ENCODE assay signal across 26 cellular contexts in the genomic region with DNA sequence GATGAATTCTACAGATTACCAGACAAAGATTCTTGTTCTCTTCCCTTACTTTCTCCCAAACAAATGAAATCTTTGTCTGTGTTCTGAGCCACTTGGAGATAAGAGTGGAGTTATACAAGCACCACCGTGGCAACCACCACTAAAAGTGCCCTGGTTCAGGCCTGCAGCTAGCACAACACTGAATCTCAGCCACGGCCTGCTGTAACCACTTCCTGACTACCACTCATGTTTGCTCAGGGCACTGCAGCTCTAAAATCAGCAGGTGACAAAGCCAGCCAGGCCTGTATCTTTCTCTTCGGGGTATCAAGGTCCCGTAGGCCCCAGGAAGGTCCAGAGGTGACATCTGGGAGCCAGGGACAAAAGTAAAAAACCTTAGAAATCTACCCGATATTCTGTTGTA. TPM values are rescaled to one million over a fixed set of nuclear protein-coding genes. Genes with fewer than 3 reads are reported as not detected.
DNase-seq lines count a peak whose midpoint lies in the region; ATAC-seq lines count a peak whose summit lies in the region.
"Had no signal": no experiment of that assay in that cellular context is flagged by ENCODE, and none has a peak within 500 bp of the region (broad histone marks: within the 10 kb centered on the region; RNA-seq: fewer than 3 reads in every experiment).

No MANE protein-coding gene starts in this region.

- no peak overlapping the region for H3K4me3 Mint-ChIP-seq in activated CD8-positive, alpha-beta T cell treated with anti-CD3 and anti-CD28 coated beads, Interleukin-2, amount 10 ng/mL, durations not matched to agents 7 days and 5 days
- H3K4me3 Mint-ChIP-seq: activated CD4-positive, alpha-beta T cell treated with anti-CD3 and anti-CD28 coated beads for 36 hours; activated CD8-positive, alpha-beta memory T cell treated with anti-CD3 and anti-CD28 coated beads, Interleukin-2, amount 10 ng/mL, durations not matched to agents 7 days and 5 days; activated T-helper 1 cell treated with anti-CD3 and anti-CD28 coated beads, Interleukin-12 subunit alpha, Interleukin-12 subunit beta, Interleukin-2, Interleukin-4 antibody, amounts not matched to agents 30 ng/mL and 10 ng/mL and 1 ng/mL, durations not matched to agents 14 hours and 24 hours and 36 hours; stimulated activated memory B cell treated with anti-CD40 and anti-IgM and Interleukin-4, amounts not matched to agents 10 μg/mL and 1 μg/mL and 100 μg/mL, for 72 hours had no signal

- DNase-seq in activated CD4-positive, alpha-beta T cell treated with anti-CD3 and anti-CD28 coated beads for 48 hours = peak; percentile 4
- no peak for DNase-seq in activated CD4-positive, alpha-beta T cell treated with anti-CD3 and anti-CD28 coated beads, Interleukin-2, amount 50 U/mL, for 1 hour
- peak; percentile 22 for DNase-seq in activated CD8-positive, alpha-beta T cell treated with anti-CD3 and anti-CD28 coated beads, Interleukin-2, amount 10 ng/mL, durations not matched to agents 7 days and 5 days
- no peak for DNase-seq in central memory CD4-positive, alpha-beta T cell
- DNase-seq in cerebellar cortex (ENCODE audit: low spot score) = no peak
- DNase-seq: activated CD4-positive, alpha-beta T cell treated with anti-CD3 and anti-CD28 coated beads for 36 hours; activated CD8-positive, alpha-beta memory T cell treated with anti-CD3 and anti-CD28 coated beads, Interleukin-2, amount 10 ng/mL, durations not matched to agents 7 days and 5 days; body of pancreas; COR-L47; esophagus squamous epithelium; GM23248; islet precursor cell; NCI-H1436; NCI-H524; thyroid gland had no signal

- H3K36me3 Mint-ChIP-seq in activated CD8-positive, alpha-beta T cell treated with anti-CD3 and anti-CD28 coated beads, Interleukin-2, amount 10 ng/mL, durations not matched to agents 7 days and 5 days (ENCODE audit: low read depth) = no peaks in the 10 kb centered on the region
- H3K36me3 Mint-ChIP-seq: activated CD8-positive, alpha-beta memory T cell treated with anti-CD3 and anti-CD28 coated beads, Interleukin-2, amount 10 ng/mL, durations not matched to agents 7 days and 5 days; stimulated activated memory B cell treated with anti-CD40 and anti-IgM and Interleukin-4, amounts not matched to agents 10 μg/mL and 1 μg/mL and 100 μg/mL, for 72 hours had no signal

- peak; percentile 73 for ATAC-seq in GM18868 (IDR thresholded peaks at IDR 0.05; ENCODE audit: unreplicated experiment)
- ATAC-seq in HG03175 (IDR thresholded peaks at IDR 0.05; ENCODE audit: unreplicated experiment) = peak; percentile 41
- ATAC-seq in activated CD8-positive, alpha-beta T cell treated with anti-CD3 and anti-CD28 coated beads, Interleukin-2, amount 10 ng/mL, durations not matched to agents 7 days and 5 days = peak; percentile 33
- no peak for ATAC-seq in HG02571 (IDR thresholded peaks at IDR 0.05; ENCODE audit: unreplicated experiment)
- ATAC-seq: activated CD4-positive, alpha-beta T cell treated with anti-CD3 and anti-CD28 coated beads for 36 hours; activated CD8-positive, alpha-beta memory T cell treated with anti-CD3 and anti-CD28 coated beads, Interleukin-2, amount 10 ng/mL, durations not matched to agents 7 days and 5 days; body of pancreas; gastroesophageal sphincter; K562; Panc1; stimulated activated memory B cell treated with anti-CD40 and anti-IgM and Interleukin-4, amounts not matched to agents 10 μg/mL and 1 μg/mL and 100 μg/mL, for 72 hours had no signal

- H3K27me3 Mint-ChIP-seq in activated CD8-positive, alpha-beta T cell treated with anti-CD3 and anti-CD28 coated beads, Interleukin-2, amount 10 ng/mL, durations not matched to agents 7 days and 5 days (ENCODE audit: low read depth) = no peaks in the 10 kb centered on the region
- H3K27me3 Mint-ChIP-seq: activated CD4-positive, alpha-beta T cell treated with anti-CD3 and anti-CD28 coated beads for 36 hours; activated CD8-positive, alpha-beta memory T cell treated with anti-CD3 and anti-CD28 coated beads, Interleukin-2, amount 10 ng/mL, durations not matched to agents 7 days and 5 days had no signal

- POLR2A ChIA-PET in activated CD8-positive, alpha-beta T cell treated with anti-CD3 and anti-CD28 coated beads, Interleukin-2, amount 10 ng/mL, durations not matched to agents 7 days and 5 days (lab: Charles Lee) = no interaction called here

- H3K27ac Mint-ChIP-seq in activated CD8-positive, alpha-beta T cell treated with anti-CD3 and anti-CD28 coated beads, Interleukin-2, amount 10 ng/mL, durations not matched to agents 7 days and 5 days = no peak overlapping the region
- H3K27ac Mint-ChIP-seq: activated CD4-positive, alpha-beta T cell treated with anti-CD3 and anti-CD28 coated beads for 36 hours; activated CD8-positive, alpha-beta memory T cell treated with anti-CD3 and anti-CD28 coated beads, Interleukin-2, amount 10 ng/mL, durations not matched to agents 7 days and 5 days; activated T-helper 1 cell treated with anti-CD3 and anti-CD28 coated beads, Interleukin-12 subunit alpha, Interleukin-12 subunit beta, Interleukin-2, Interleukin-4 antibody, amounts not matched to agents 30 ng/mL and 10 ng/mL and 1 ng/mL, durations not matched to agents 14 hours and 24 hours and 36 hours; stimulated activated memory B cell treated with anti-CD40 and anti-IgM and Interleukin-4, amounts not matched to agents 10 μg/mL and 1 μg/mL and 100 μg/mL, for 72 hours had no signal

- CTCF ChIA-PET in activated CD8-positive, alpha-beta T cell treated with anti-CD3 and anti-CD28 coated beads, Interleukin-2, amount 10 ng/mL, durations not matched to agents 7 days and 5 days (lab: Charles Lee) = no interaction called here

- no peaks in the 10 kb centered on the region for H3K4me1 Mint-ChIP-seq in activated CD8-positive, alpha-beta T cell treated with anti-CD3 and anti-CD28 coated beads, Interleukin-2, amount 10 ng/mL, durations not matched to agents 7 days and 5 days (ENCODE audit: low read depth)
- H3K4me1 Mint-ChIP-seq: activated CD8-positive, alpha-beta memory T cell treated with anti-CD3 and anti-CD28 coated beads, Interleukin-2, amount 10 ng/mL, durations not matched to agents 7 days and 5 days had no signal

- no peaks in the 10 kb centered on the region for H3K9me3 Mint-ChIP-seq in activated CD8-positive, alpha-beta T cell treated with anti-CD3 and anti-CD28 coated beads, Interleukin-2, amount 10 ng/mL, durations not matched to agents 7 days and 5 days (ENCODE audit: insufficient read depth)
- H3K9me3 Mint-ChIP-seq: activated T-helper 1 cell treated with anti-CD3 and anti-CD28 coated beads, Interleukin-12 subunit alpha, Interleukin-12 subunit beta, Interleukin-2, Interleukin-4 antibody, amounts not matched to agents 30 ng/mL and 10 ng/mL and 1 ng/mL, durations not matched to agents 14 hours and 24 hours and 36 hours; stimulated activated memory B cell treated with anti-CD40 and anti-IgM and Interleukin-4, amounts not matched to agents 10 μg/mL and 1 μg/mL and 100 μg/mL, for 72 hours had no signal

RNA-seq across cellular contexts. Expression of gene OR2T6, which starts 3.2 kb away (rescaled TPM):
- total RNA-seq in activated CD8-positive, alpha-beta T cell treated with anti-CD3 and anti-CD28 coated beads, Interleukin-2, amount 10 ng/mL, durations not matched to agents 7 days and 5 days = not detected
- total RNA-seq: activated CD4-positive, alpha-beta T cell treated with anti-CD3 and anti-CD28 coated beads for 36 hours; activated CD8-positive, alpha-beta memory T cell treated with anti-CD3 and anti-CD28 coated beads, Interleukin-2, amount 10 ng/mL, durations not matched to agents 7 days and 5 days; activated T-helper 1 cell treated with anti-CD3 and anti-CD28 coated beads, Interleukin-12 subunit alpha, Interleukin-12 subunit beta, Interleukin-2, Interleukin-4 antibody, amounts not matched to agents 30 ng/mL and 10 ng/mL and 1 ng/mL, durations not matched to agents 14 hours and 24 hours and 36 hours; body of pancreas; esophagus squamous epithelium; GM23248; K562; lung; pulmonary artery endothelial cell; T-helper 1 cell treated with Interleukin-12 subunit alpha and Interleukin-12 subunit beta and Interleukin-4 antibody, amounts not matched to agents 30 ng/mL and 1 ng/mL, for 36 hours; thyroid gland had no signal

RNA-seq across cellular contexts. Expression of gene OR2T4, which starts 10.9 kb away (rescaled TPM):
- not detected for total RNA-seq in activated CD8-positive, alpha-beta T cell treated with anti-CD3 and anti-CD28 coated beads, Interleukin-2, amount 10 ng/mL, durations not matched to agents 7 days and 5 days
- total RNA-seq: activated CD4-positive, alpha-beta T cell treated with anti-CD3 and anti-CD28 coated beads for 36 hours; activated CD8-positive, alpha-beta memory T cell treated with anti-CD3 and anti-CD28 coated beads, Interleukin-2, amount 10 ng/mL, durations not matched to agents 7 days and 5 days; activated T-helper 1 cell treated with anti-CD3 and anti-CD28 coated beads, Interleukin-12 subunit alpha, Interleukin-12 subunit beta, Interleukin-2, Interleukin-4 antibody, amounts not matched to agents 30 ng/mL and 10 ng/mL and 1 ng/mL, durations not matched to agents 14 hours and 24 hours and 36 hours; body of pancreas; esophagus squamous epithelium; gastroesophageal sphincter; GM23248; K562; lung; pulmonary artery endothelial cell; T-helper 1 cell treated with Interleukin-12 subunit alpha and Interleukin-12 subunit beta and Interleukin-4 antibody, amounts not matched to agents 30 ng/mL and 1 ng/mL, for 36 hours; thyroid gland had no signal

RNA-seq across cellular contexts. Expression of gene OR14C36, which starts 23.8 kb away (rescaled TPM):
- not detected for total RNA-seq in activated CD8-positive, alpha-beta T cell treated with anti-CD3 and anti-CD28 coated beads, Interleukin-2, amount 10 ng/mL, durations not matched to agents 7 days and 5 days
- total RNA-seq: activated CD4-positive, alpha-beta T cell treated with anti-CD3 and anti-CD28 coated beads for 36 hours; activated CD8-positive, alpha-beta memory T cell treated with anti-CD3 and anti-CD28 coated beads, Interleukin-2, amount 10 ng/mL, durations not matched to agents 7 days and 5 days; activated T-helper 1 cell treated with anti-CD3 and anti-CD28 coated beads, Interleukin-12 subunit alpha, Interleukin-12 subunit beta, Interleukin-2, Interleukin-4 antibody, amounts not matched to agents 30 ng/mL and 10 ng/mL and 1 ng/mL, durations not matched to agents 14 hours and 24 hours and 36 hours; body of pancreas; esophagus squamous epithelium; gastroesophageal sphincter; GM23248; K562; lung; pulmonary artery endothelial cell; T-helper 1 cell treated with Interleukin-12 subunit alpha and Interleukin-12 subunit beta and Interleukin-4 antibody, amounts not matched to agents 30 ng/mL and 1 ng/mL, for 36 hours; thyroid gland had no signal

RNA-seq across cellular contexts. Expression of gene OR2T1, which starts 30.5 kb away (rescaled TPM):
- not detected for total RNA-seq in activated CD8-positive, alpha-beta T cell treated with anti-CD3 and anti-CD28 coated beads, Interleukin-2, amount 10 ng/mL, durations not matched to agents 7 days and 5 days
- total RNA-seq: activated CD4-positive, alpha-beta T cell treated with anti-CD3 and anti-CD28 coated beads for 36 hours; activated CD8-positive, alpha-beta memory T cell treated with anti-CD3 and anti-CD28 coated beads, Interleukin-2, amount 10 ng/mL, durations not matched to agents 7 days and 5 days; activated T-helper 1 cell treated with anti-CD3 and anti-CD28 coated beads, Interleukin-12 subunit alpha, Interleukin-12 subunit beta, Interleukin-2, Interleukin-4 antibody, amounts not matched to agents 30 ng/mL and 10 ng/mL and 1 ng/mL, durations not matched to agents 14 hours and 24 hours and 36 hours; body of pancreas; esophagus squamous epithelium; gastroesophageal sphincter; GM23248; K562; lung; pulmonary artery endothelial cell; T-helper 1 cell treated with Interleukin-12 subunit alpha and Interleukin-12 subunit beta and Interleukin-4 antibody, amounts not matched to agents 30 ng/mL and 1 ng/mL, for 36 hours; thyroid gland had no signal

RNA-seq across cellular contexts. Expression of gene OR2M7, which starts 48.0 kb away (rescaled TPM):
- total RNA-seq in activated CD8-positive, alpha-beta T cell treated with anti-CD3 and anti-CD28 coated beads, Interleukin-2, amount 10 ng/mL, durations not matched to agents 7 days and 5 days = not detected
- total RNA-seq: activated CD4-positive, alpha-beta T cell treated with anti-CD3 and anti-CD28 coated beads for 36 hours; activated CD8-positive, alpha-beta memory T cell treated with anti-CD3 and anti-CD28 coated beads, Interleukin-2, amount 10 ng/mL, durations not matched to agents 7 days and 5 days; activated T-helper 1 cell treated with anti-CD3 and anti-CD28 coated beads, Interleukin-12 subunit alpha, Interleukin-12 subunit beta, Interleukin-2, Interleukin-4 antibody, amounts not matched to agents 30 ng/mL and 10 ng/mL and 1 ng/mL, durations not matched to agents 14 hours and 24 hours and 36 hours; body of pancreas; esophagus squamous epithelium; gastroesophageal sphincter; GM23248; K562; lung; pulmonary artery endothelial cell; T-helper 1 cell treated with Interleukin-12 subunit alpha and Interleukin-12 subunit beta and Interleukin-4 antibody, amounts not matched to agents 30 ng/mL and 1 ng/mL, for 36 hours; thyroid gland had no signal

Comparison
In these comparisons a context has a peak if more than half of its experiments do, and no peak if none do; other contexts are left out.
1. DNase-seq: peak in activated CD4-positive, alpha-beta T cell treated with anti-CD3 and anti-CD28 coated beads for 48 hours (single experiment) and activated CD8-positive, alpha-beta T cell treated with anti-CD3 and anti-CD28 coated beads, Interleukin-2, amount 10 ng/mL, durations not matched to agents 7 days and 5 days (single experiment); none in activated CD4-positive, alpha-beta T cell treated with anti-CD3 and anti-CD28 coated beads, Interleukin-2, amount 50 U/mL, for 1 hour (single experiment), central memory CD4-positive, alpha-beta T cell (single experiment) and cerebellar cortex (single experiment).